In genomic region chr7:122040147-122040546, GRCh38 we compare ENCODE assay signal across 18 cellular contexts.
DNase-seq lines count a peak whose midpoint lies in the region; ATAC-seq, FAIRE-seq and TF ChIP-seq lines count a peak whose summit lies in the region.
"Had no signal": no experiment of that assay in that cellular context is flagged by ENCODE, and none has a peak within 500 bp of the region (broad histone marks: within the 10 kb centered on the region; RNA-seq: fewer than 3 reads in every experiment).

No MANE protein-coding gene starts in this region.

- no peak overlapping the region for H3K4ac ChIP-seq in trophoblast cell (ENCODE audit: low read depth, low read length)

- no peaks in the 10 kb centered on the region for H3K9me3 Mint-ChIP-seq in Calu3 (ENCODE audit: low read depth, unreplicated experiment)

- TF ChIP-seq CTCF in Calu3 (IDR thresholded peaks at IDR 0.05; ENCODE audit: unreplicated experiment), result no peak
- TF ChIP-seq CTCF in PC-3 (conservative IDR thresholded peaks at IDR 0.05; ENCODE audit: low read depth, low read length), result no peak
- TF ChIP-seq CTCF in bronchial epithelial cell (IDR thresholded peaks at IDR 0.05; ENCODE audit: insufficient read depth, low read length, severe bottlenecking), result no peak

- H4K91ac ChIP-seq in trophoblast cell (ENCODE audit: low read depth, low read length), result no peak overlapping the region

- H3K14ac ChIP-seq in trophoblast cell (ENCODE audit: low read length), result no peak overlapping the region

- peaks cover 2% of the 10 kb centered on the region for H3K79me1 ChIP-seq in trophoblast cell (ENCODE audit: low read length)

- H3K36me3 Mint-ChIP-seq in Calu3 (ENCODE audit: insufficient read depth, unreplicated experiment), result no peaks in the 10 kb centered on the region
- H3K36me3 Mint-ChIP-seq: CD8-positive, alpha-beta memory T cell; IgD-negative memory B cell had no signal

- H3K27ac ChIP-seq in PC-3 (ENCODE audit: low read length) (no peak overlapping the region), trophoblast cell (ENCODE audit: low read depth, low read length) (no peak overlapping the region)
- H3K27ac ChIP-seq: BLaER1 had no signal

- H3K27ac Mint-ChIP-seq in Calu3 (ENCODE audit: unreplicated experiment), result peak overlapping the region; percentile 3
- H3K27ac Mint-ChIP-seq: CD8-positive, alpha-beta memory T cell; IgD-negative memory B cell had no signal

- no peaks in the 10 kb centered on the region for H3K27me3 Mint-ChIP-seq in Calu3 (ENCODE audit: unreplicated experiment)
- H3K27me3 Mint-ChIP-seq: CD8-positive, alpha-beta memory T cell had no signal

- no peak overlapping the region for H3K9ac ChIP-seq in PC-3 (ENCODE audit: low read length)
- H3K9ac ChIP-seq in trophoblast cell (ENCODE audit: low read length), result no peak overlapping the region
- H3K9ac ChIP-seq: BLaER1 had no signal

- whole genome bisulfite sequencing in trophoblast cell (ENCODE audit: extremely low coverage, insufficient coverage, insufficient read length), result no CpG with 5 or more reads among the region's 3 CpGs

- H4K20me1 ChIP-seq in PC-3 (ENCODE audit: low read length), result no peaks in the 10 kb centered on the region
- H4K20me1 ChIP-seq: BLaER1 had no signal

- no peak overlapping the region for H4K12ac ChIP-seq in trophoblast cell (ENCODE audit: low read depth, low read length)

- no peak overlapping the region for H2AK5ac ChIP-seq in trophoblast cell (ENCODE audit: low read length)

- H3K4me1 ChIP-seq in PC-3 (ENCODE audit: insufficient read depth, low read length) (no peaks in the 10 kb centered on the region), trophoblast cell (ENCODE audit: control insufficient read depth in 1 of 2, insufficient read depth in 2 of 2, low read length in 2 of 2) (peaks cover 0 to 2% of the 10 kb centered on the region in 2 experiments)
- H3K4me1 ChIP-seq: BLaER1 had no signal

- H2AFZ ChIP-seq in PC-3 (ENCODE audit: low read length) (no peak overlapping the region), trophoblast cell (ENCODE audit: insufficient read depth, low read length, poor library complexity) (no peak overlapping the region)

- CTCF ChIA-PET in Calu3 (lab: Charles Lee) (no interaction called here), PC-3 (lab: Charles Lee) (no interaction called here)

- ATAC-seq in PC-3 (no peak), GM21447 (IDR thresholded peaks at IDR 0.05; ENCODE audit: unreplicated experiment) (no peak)

- H3K4me2 ChIP-seq in PC-3 (ENCODE audit: low read length), result no peak overlapping the region
- no peak overlapping the region for H3K4me2 ChIP-seq in trophoblast cell (ENCODE audit: low read length)
- H3K4me2 ChIP-seq: BLaER1 had no signal

- H3K9me3 ChIP-seq in PC-3 (ENCODE audit: low read length) (no peaks in the 10 kb centered on the region), trophoblast cell (ENCODE audit: insufficient read depth, low read depth, low read length) (no peaks in the 10 kb centered on the region)
- H3K9me3 ChIP-seq: BLaER1 had no signal

- H3K4me3 ChIP-seq in PC-3 (ENCODE audit: low read length), result no peak overlapping the region
- H3K4me3 ChIP-seq in bronchial epithelial cell (ENCODE audit: low read depth, low read length), result no peak overlapping the region
- no peak overlapping the region for H3K4me3 ChIP-seq in trophoblast cell (ENCODE audit: low read depth, low read length)
- H3K4me3 ChIP-seq: BLaER1 had no signal

- no peaks in the 10 kb centered on the region for H3F3A ChIP-seq in PC-3 (ENCODE audit: low read length, unreplicated experiment)

- H2BK5ac ChIP-seq in trophoblast cell (ENCODE audit: low read depth, low read length, poor library complexity), result no peak overlapping the region

- H3K4me3 Mint-ChIP-seq in Calu3 (ENCODE audit: low read depth, unreplicated experiment), result peak overlapping the region; percentile 25
- H3K4me3 Mint-ChIP-seq: CD8-positive, alpha-beta memory T cell; IgD-negative memory B cell had no signal

- H3K23ac ChIP-seq in trophoblast cell (ENCODE audit: low read length), result no peak overlapping the region

- H3K9me2 ChIP-seq in PC-3 (replicated peaks; ENCODE audit: low read length), result no peaks in the 10 kb centered on the region

- POLR2A ChIA-PET in PC-3 (lab: Charles Lee; ENCODE audit: unreplicated experiment), result no interaction called here

- no peak overlapping the region for H4K8ac ChIP-seq in trophoblast cell (ENCODE audit: low read depth, low read length)

- H3K79me2 ChIP-seq in PC-3 (ENCODE audit: low read length) (no peaks in the 10 kb centered on the region), trophoblast cell (ENCODE audit: control insufficient read depth, insufficient read depth, low read length, poor library complexity) (no peaks in the 10 kb centered on the region)

- H3K4me1 Mint-ChIP-seq in Calu3 (ENCODE audit: low read depth, unreplicated experiment), result peaks cover 25% of the 10 kb centered on the region
- H3K4me1 Mint-ChIP-seq: CD8-positive, alpha-beta memory T cell; IgD-negative memory B cell had no signal

- BruUV-seq in Calu3 (replicated peaks; lab: Mats Ljungman, UMichigan) (no TSS peak), PC-3 (replicated peaks; lab: Mats Ljungman, UMichigan) (no TSS peak)

- intact Hi-C loops in Calu3 (cut with micrococcal nuclease; ENCODE audit: unreplicated experiment), result no loop called here
- intact Hi-C loops in PC-3 (cut with micrococcal nuclease), result no loop called here

- H3K18ac ChIP-seq in trophoblast cell (ENCODE audit: low read length), result no peak overlapping the region

- no peak for FAIRE-seq in bronchial epithelial cell (lab: Jason Lieb, UNC)
- FAIRE-seq: GM12892, GM19239 had no signal

- DNase-seq in Calu3 (peak; percentile 12), PC-3 (peak; percentile 38), bronchial epithelial cell (ENCODE audit: low read depth) (peak; percentile 80), trophoblast cell (peak; percentile 59 to 87), NCI-H1092 treated with DMSO at 0.1 percent for 48 hours (lab: John Stamatoyannopoulos, UW) (no peak)
- no peak for DNase-seq in stimulated activated CD4-positive, alpha-beta T cell treated with anti-CD3 and anti-CD28 coated beads, Interleukin-4, amount 100 ng/mL, for 24 hours
- DNase-seq: 8988T; AML-193; CD8-positive, alpha-beta memory T cell; DMS 273 treated with DMSO at 0.1 percent for 48 hours; EL; GDM1; H7 had no signal

- no peaks in the 10 kb centered on the region for H3K27me3 ChIP-seq in PC-3 (ENCODE audit: low read length)
- H3K27me3 ChIP-seq in bronchial epithelial cell (ENCODE audit: control insufficient read depth, insufficient read depth, low read length), result no peaks in the 10 kb centered on the region
- no peaks in the 10 kb centered on the region for H3K27me3 ChIP-seq in trophoblast cell (ENCODE audit: insufficient read depth, low read length)
- H3K27me3 ChIP-seq: BLaER1 had no signal

- H2BK120ac ChIP-seq in trophoblast cell (ENCODE audit: insufficient read depth, low read length, poor library complexity), result no peak overlapping the region

- H2BK12ac ChIP-seq in trophoblast cell (ENCODE audit: low read length), result no peak overlapping the region

- no peaks in the 10 kb centered on the region for H3K36me3 ChIP-seq in PC-3 (ENCODE audit: low read depth, low read length)
- H3K36me3 ChIP-seq in bronchial epithelial cell (ENCODE audit: control insufficient read depth, insufficient read depth, low read length), result no peaks in the 10 kb centered on the region
- no peaks in the 10 kb centered on the region for H3K36me3 ChIP-seq in trophoblast cell (ENCODE audit: control insufficient read depth in 1 of 2, insufficient read depth in 2 of 2, low read length in 2 of 2)
- H3K36me3 ChIP-seq: BLaER1 had no signal

Comparison
In these comparisons a context has a peak if more than half of its experiments do, and no peak if none do; other contexts are left out.
1. DNase-seq: peak in Calu3 (single experiment), PC-3 (single experiment), bronchial epithelial cell (single experiment) and trophoblast cell (2 of 2); none in NCI-H1092 treated with DMSO at 0.1 percent for 48 hours (single experiment) and stimulated activated CD4-positive, alpha-beta T cell treated with anti-CD3 and anti-CD28 coated beads, Interleukin-4, amount 100 ng/mL, for 24 hours (single experiment).